In genomic region chr20:44190197-44190852, GRCh38 we compare ENCODE assay signal across 9 cellular contexts. TPM values are rescaled to one million over a fixed set of nuclear protein-coding genes. Genes with fewer than 3 reads are reported as not detected.
DNase-seq lines count a peak whose midpoint lies in the region; ATAC-seq, FAIRE-seq and TF ChIP-seq lines count a peak whose summit lies in the region.
"Not testable (repeated sequence)": the region's sequence is repeated elsewhere in the genome, so short reads cannot be mapped to it uniquely, and the experiment has no call there.
"Had no signal": no experiment of that assay in that cellular context is flagged by ENCODE, and none has a peak within 500 bp of the region (broad histone marks: within the 10 kb centered on the region; RNA-seq: fewer than 3 reads in every experiment).

No MANE protein-coding gene starts in this region.

- H3K4me3 ChIP-seq in A549; GM12864 (ENCODE audit: low read depth, low read length): not testable (repeated sequence)

- CTCF ChIA-PET in A549 (lab: Yijun Ruan, JAX): interaction anchor here (0.6 to 7.0 kb wide), 38 partner anchors 9 to 991 kb away, joined by 3 to 460 read pairs (median 6); partner anchors contain the start of gene FITM2

- DNase-seq in A549 (ENCODE audit: low read depth in 1 of 2, low spot score in 1 of 2) (peak; percentile 60 to 85), GM12864 (ENCODE audit: low read depth) (peak; percentile 38), MV-4-11 (lab: John Stamatoyannopoulos, UW) (peak; percentile 42), OCI-M2 (lab: John Stamatoyannopoulos, UW; ENCODE audit: unreplicated experiment) (peak; percentile 22), cerebellum (ENCODE audit: low spot score) (peak; percentile 67), iPS-NIHi7 (ENCODE audit: extremely low spot score) (peak; percentile 62), pulmonary artery endothelial cell (ENCODE audit: low read depth, low spot score) (peak; percentile 17)
- DNase-seq in activated CD4-positive, alpha-beta T cell treated with anti-CD3 and anti-CD28 coated beads, Interleukin-2, amount 50 U/mL, for 4 hours: peak; percentile 28 to 38

- TF ChIP-seq RAD21 in A549 (conservative IDR thresholded peaks at IDR 0.05 in 1 of 2, IDR thresholded peaks at IDR 0.05 in 1 of 2): peak; percentile 95

- POLR2A ChIA-PET in A549 (lab: Yijun Ruan, JAX): interaction anchor here (4.1 kb wide), 1 partner anchor 73 kb away, joined by 20 read pairs; no protein-coding TSS in a partner anchor

- H3K4me1 ChIP-seq in A549: peaks cover 25% of the 10 kb centered on the region

- H3K27ac ChIP-seq in A549: peak overlapping the region in 1 of 2 experiments; percentile 41; a peak in 2 of 6 replicates

- FAIRE-seq in A549 (lab: Jason Lieb, UNC): not testable (repeated sequence)

- not testable (repeated sequence) for TF ChIP-seq EP300 in A549 (IDR thresholded peaks at IDR 0.05)

- WGBS in A549 (ENCODE audit: missing lambda C conversion rate): 18% methylated on average over 15 of the region's 15 CpGs

- peak overlapping the region; percentile 36; the same call in 2 of the 3 replicates for H3K4me2 ChIP-seq in A549

- peak in 1 of 2 experiments; percentile 28; a peak in 2 of 6 replicates for ATAC-seq in A549

- peak; percentile 90 for TF ChIP-seq CTCF in A549 (IDR thresholded peaks at IDR 0.05)
- TF ChIP-seq CTCF in GM12864 (IDR thresholded peaks at IDR 0.05; ENCODE audit: low read depth, low read length, missing control alignments): peak; percentile 80

- H3K9me3 ChIP-seq in A549: not testable (repeated sequence)

- TF ChIP-seq POLR2A in A549 (IDR thresholded peaks at IDR 0.05; ENCODE audit: low read length): not testable (repeated sequence)

TF ChIP-seq in A549, 52 proteins besides CTCF, POLR2A, EP300 and RAD21:
- peak; percentile 97 for TF ChIP-seq SMC3 (IDR thresholded peaks at IDR 0.05)

RNA-seq across cellular contexts. Expression of gene JPH2, which starts 3.3 kb away (rescaled TPM):
- polyA plus RNA-seq in A549 (2011; rRNA removed) (0.83 and 1.0 TPM in 2 replicates), A549 (2017; fragmentation: RNase III; extraction: RNeasy Plus Mini Kit Qiagen cat#74134 plus additional on column Dnase treatment) (2.6 to 3.4 TPM (median 3.3 TPM) in 3 replicates)
- 0.79 and 1.3 TPM in 2 replicates for polyA plus RNA-seq in A549 (2012; cell fraction: cytosol; rRNA removed)
- 1.4 and 1.5 TPM in 2 replicates for polyA plus RNA-seq in A549 (2012; cell fraction: nucleus; rRNA removed)
- 1.2 and 1.8 TPM in 2 replicates for polyA minus RNA-seq in A549 (2011; rRNA and poly(A)+ RNA removed)
- total RNA-seq in cerebellum (0.36 TPM), pulmonary artery endothelial cell (not detected in 2 replicates)

RNA-seq across cellular contexts. Expression of gene OSER1, which starts 20.2 kb away (rescaled TPM):
- polyA plus RNA-seq in A549 (2011; rRNA removed): 62.6 and 73.0 TPM in 2 replicates
- 32.0 and 35.8 TPM in 2 replicates for polyA plus RNA-seq in A549 (2012; cell fraction: cytosol; rRNA removed)
- polyA plus RNA-seq in A549 (2012; cell fraction: nucleus; rRNA removed): 36.7 and 48.6 TPM in 2 replicates
- 46.7 to 50.4 TPM (median 47.5 TPM) in 3 replicates for polyA plus RNA-seq in A549 (2017; fragmentation: RNase III; extraction: RNeasy Plus Mini Kit Qiagen cat#74134 plus additional on column Dnase treatment)
- polyA minus RNA-seq in A549 (2011; rRNA and poly(A)+ RNA removed): 47.4 and 47.8 TPM in 2 replicates
- 21.7 TPM for total RNA-seq in cerebellum
- 36.1 and 46.4 TPM in 2 replicates for total RNA-seq in pulmonary artery endothelial cell

RNA-seq across cellular contexts. Expression of gene GDAP1L1, which starts 56.8 kb away (rescaled TPM):
- polyA plus RNA-seq in A549 (2011; rRNA removed) (0.06 and 0.16 TPM in 2 replicates), A549 (2017; fragmentation: RNase III; extraction: RNeasy Plus Mini Kit Qiagen cat#74134 plus additional on column Dnase treatment) (0.13 TPM in 1 of 3 replicates, not detected in the others)
- polyA plus RNA-seq in A549 (2012; cell fraction: cytosol; rRNA removed): 0.05 TPM in 1 of 2 replicates, not detected in the other
- polyA plus RNA-seq in A549 (2012; cell fraction: nucleus; rRNA removed): not detected in 2 replicates
- 0.54 TPM in 1 of 2 replicates, not detected in the other for polyA minus RNA-seq in A549 (2011; rRNA and poly(A)+ RNA removed)
- total RNA-seq in cerebellum (55.4 TPM), pulmonary artery endothelial cell (not detected in 2 replicates)
- total RNA-seq: skeletal muscle tissue had no signal

Comparison
In these comparisons a context has a peak if more than half of its experiments do, and no peak if none do; other contexts are left out.
1. DNase-seq: peak in every context shown above with its lines; median percentile 72 in A549; 67 in cerebellum; 62 in iPS-NIHi7; 42 in MV-4-11; 38 in GM12864; 33 in activated CD4-positive, alpha-beta T cell treated with anti-CD3 and anti-CD28 coated beads, Interleukin-2, amount 50 U/mL, for 4 hours; 22 in OCI-M2; 17 in pulmonary artery endothelial cell.
2. RNA of gene GDAP1L1, which starts 56.8 kb away (total RNA-seq): 55.4 TPM in cerebellum (single experiment); not detected in pulmonary artery endothelial cell; every median in the first group is over 10 times any median in the second.